Comparison of ENCODE assay signal across 8 cellular contexts in genomic region chr11:34243620-34244493, GRCh38.
DNase-seq lines count a peak whose midpoint lies in the region; ATAC-seq, FAIRE-seq and TF ChIP-seq lines count a peak whose summit lies in the region.

No MANE protein-coding gene starts in this region.

- peak overlapping the region; percentile 77 for H3K27ac Mint-ChIP-seq in activated CD8-positive, alpha-beta T cell treated with anti-CD3 and anti-CD28 coated beads for 36 hours

- H3K27me3 Mint-ChIP-seq in activated CD8-positive, alpha-beta T cell treated with anti-CD3 and anti-CD28 coated beads for 36 hours: no peaks in the 10 kb centered on the region

- POLR2A ChIA-PET in activated CD8-positive, alpha-beta T cell treated with anti-CD3 and anti-CD28 coated beads for 36 hours (lab: Charles Lee): interaction anchor here (0.9 to 8.9 kb wide), 3 partner anchors 9 to 192 kb away, joined by 3 to 45 read pairs (median 4); partner anchors contain the start of gene CAPRIN1

- no peaks in the 10 kb centered on the region for H3K9me1 ChIP-seq in keratinocyte (ENCODE audit: control insufficient read depth, extremely low read depth, insufficient read depth, low read length)

- no peaks in the 10 kb centered on the region for H3K79me2 ChIP-seq in keratinocyte (ENCODE audit: control insufficient read depth, insufficient read depth, low read length)

- no peaks in the 10 kb centered on the region for H3K9me3 Mint-ChIP-seq in activated CD8-positive, alpha-beta T cell treated with anti-CD3 and anti-CD28 coated beads for 36 hours

- peaks cover 92% of the 10 kb centered on the region for H3K4me1 Mint-ChIP-seq in activated CD8-positive, alpha-beta T cell treated with anti-CD3 and anti-CD28 coated beads for 36 hours (ENCODE audit: low read depth)

- intact Hi-C loops in activated CD8-positive, alpha-beta T cell treated with anti-CD3 and anti-CD28 coated beads for 36 hours (cut with micrococcal nuclease): loop anchor here (5.0 to 10.0 kb wide), 2 partner anchors 67 to 349 kb away; partner anchors contain the start of gene LMO2

- ATAC-seq in GM19468 (IDR thresholded peaks at IDR 0.05; ENCODE audit: extremely low read depth, unreplicated experiment) (peak; percentile 57), HG03442 (IDR thresholded peaks at IDR 0.05; ENCODE audit: unreplicated experiment) (peak; percentile 86)
- ATAC-seq in activated CD8-positive, alpha-beta T cell treated with anti-CD3 and anti-CD28 coated beads for 36 hours: peak; percentile 64

- peak overlapping the region; percentile 21 for H3K4me3 Mint-ChIP-seq in activated CD8-positive, alpha-beta T cell treated with anti-CD3 and anti-CD28 coated beads for 36 hours

- no peaks in the 10 kb centered on the region for H4K20me1 ChIP-seq in keratinocyte (ENCODE audit: control insufficient read depth, extremely low read depth, insufficient read depth, low read length)

- peak overlapping the region; percentile 59 for H3K4me2 ChIP-seq in keratinocyte (ENCODE audit: control insufficient read depth, extremely low read depth, insufficient read depth, low read depth, low read length)

- TF ChIP-seq CTCF in activated CD8-positive, alpha-beta T cell treated with anti-CD3 and anti-CD28 coated beads for 36 hours (IDR thresholded peaks at IDR 0.05): no peak
- no peak for TF ChIP-seq CTCF in keratinocyte (optimal IDR thresholded peaks at IDR 0.05 in 1 of 3, IDR thresholded peaks at IDR 0.05 in 1 of 3, conservative IDR thresholded peaks at IDR 0.05 in 1 of 3; ENCODE audit: extremely low read depth in 1 of 3, insufficient read depth in 2 of 3, low read length in 3 of 3)

- H3K4me3 ChIP-seq in keratinocyte (ENCODE audit: control insufficient read depth in 2 of 3, extremely low read depth in 1 of 3, insufficient read depth in 2 of 3, low read depth in 1 of 3, low read length in 3 of 3): no peak overlapping the region

- dilution Hi-C loops in keratinocyte (cut with MboI; ENCODE audit: extremely low pct_ligation_motif_present, low sequenced_read_pairs): no loop called here

- peak overlapping the region; percentile 46 for H3K9ac ChIP-seq in keratinocyte (ENCODE audit: control insufficient read depth, extremely low read depth, insufficient read depth, low read length)

- DNase-seq in GM03348 (ENCODE audit: low spot score) (peak; percentile 72), keratinocyte (ENCODE audit: low read depth, low spot score) (no peak), SKM-1 (lab: John Stamatoyannopoulos, UW; ENCODE audit: unreplicated experiment) (no peak), mesenteric fat pad (ENCODE audit: low spot score) (no peak), NCI-H2081 (lab: John Stamatoyannopoulos, UW) (no peak)
- DNase-seq in activated CD8-positive, alpha-beta T cell treated with anti-CD3 and anti-CD28 coated beads for 36 hours: peak; percentile 85

- peak; percentile 17 for FAIRE-seq in keratinocyte (lab: Jason Lieb, UNC)

- no peak overlapping the region for H2AFZ ChIP-seq in keratinocyte (ENCODE audit: control insufficient read depth, low read length)

- peaks cover 43% of the 10 kb centered on the region for H3K4me1 ChIP-seq in keratinocyte (ENCODE audit: control insufficient read depth, extremely low read depth, insufficient read depth, low read length)

- no peaks in the 10 kb centered on the region for H3K9me3 ChIP-seq in keratinocyte (ENCODE audit: control insufficient read depth, low read depth, low read length)

- peaks cover 2% of the 10 kb centered on the region for H3K36me3 Mint-ChIP-seq in activated CD8-positive, alpha-beta T cell treated with anti-CD3 and anti-CD28 coated beads for 36 hours (ENCODE audit: low read depth)

- no peaks in the 10 kb centered on the region for H3K36me3 ChIP-seq in keratinocyte (ENCODE audit: control insufficient read depth in 2 of 2, extremely low read depth in 1 of 2, insufficient read depth in 2 of 2, low read length in 2 of 2)

- CTCF ChIA-PET in activated CD8-positive, alpha-beta T cell treated with anti-CD3 and anti-CD28 coated beads for 36 hours (lab: Charles Lee): interaction anchor here (1.2 kb wide), 1 partner anchor 70 kb away, joined by 3 read pairs; no protein-coding TSS in a partner anchor

- H3K27me3 ChIP-seq in keratinocyte (ENCODE audit: control insufficient read depth, extremely low read depth, insufficient read depth, low read length): no peaks in the 10 kb centered on the region

- peak overlapping the region; percentile 58 for H3K27ac ChIP-seq in keratinocyte (ENCODE audit: control insufficient read depth, insufficient read depth, low read length)

Comparison
In these comparisons a context has a peak if more than half of its experiments do, and no peak if none do; other contexts are left out.
1. DNase-seq: peak in GM03348 (single experiment) and activated CD8-positive, alpha-beta T cell treated with anti-CD3 and anti-CD28 coated beads for 36 hours (single experiment); none in keratinocyte (single experiment), SKM-1 (single experiment), mesenteric fat pad (single experiment) and NCI-H2081 (0 of 2).
2. Peak in every context shown above with its lines, with median percentiles within 50 percentile points of each other: ATAC-seq.